ENCODE assay signal across 1 cellular context in genomic region chr11:86937193-86937806, GRCh38.
TF ChIP-seq lines count a peak whose summit lies in the region.
"Not testable (repeated sequence)": the region's sequence is repeated elsewhere in the genome, so short reads cannot be mapped to it uniquely, and the experiment has no call there.

No MANE protein-coding gene starts in this region.

TF ChIP-seq in K562, 482 proteins besides CTCF, POLR2A, EP300 and RAD21 (continued from another document and continues in another):
- TF ChIP-seq RREB1 (CRISPR knock-in tag; IDR thresholded peaks at IDR 0.05): peak; percentile 99
- peak; percentile 97 for TF ChIP-seq RNF219 (CRISPR knock-in tag; IDR thresholded peaks at IDR 0.05)
- TF ChIP-seq ZKSCAN3 (CRISPR knock-in tag; IDR thresholded peaks at IDR 0.05): peak; percentile 90
- peak in 1 of 2 experiments; percentile 71; a peak in 2 of 4 replicates for TF ChIP-seq FOXA3 (CRISPR knock-in tag; conservative IDR thresholded peaks at IDR 0.05 in 1 of 2, IDR thresholded peaks at IDR 0.05 in 1 of 2)
- TF ChIP-seq ZNF324 (CRISPR knock-in tag; IDR thresholded peaks at IDR 0.05): peak; percentile 90
- peak; percentile 59 for TF ChIP-seq RFX1 (IDR thresholded peaks at IDR 0.05)
- TF ChIP-seq HINFP (tag; conservative IDR thresholded peaks at IDR 0.05; ENCODE audit: low read depth): peak; percentile 94
- peak; percentile 92 for TF ChIP-seq DIDO1 (tag; IDR thresholded peaks at IDR 0.05; ENCODE audit: low read depth)
- TF ChIP-seq DMBX1 (CRISPR knock-in tag; IDR thresholded peaks at IDR 0.05; ENCODE audit: borderline replicate concordance): peak; percentile 100
- TF ChIP-seq ZNF212 (CRISPR knock-in tag; IDR thresholded peaks at IDR 0.05): peak; percentile 97
- peak; percentile 91 for TF ChIP-seq ZNF57 (CRISPR knock-in tag; IDR thresholded peaks at IDR 0.05)
- 0 out of 2 replicates have a peak, but pooled peaks have one; percentile 62 for TF ChIP-seq ZNF140 (CRISPR knock-in tag; IDR thresholded peaks at IDR 0.05)
- TF ChIP-seq TAF7 (tag; IDR thresholded peaks at IDR 0.05): peak; percentile 90
- TF ChIP-seq CUX1 (CRISPR knock-in tag; IDR thresholded peaks at IDR 0.05): peak; percentile 97
- 0 out of 2 replicates have a peak, but pooled peaks have one; percentile 83 for TF ChIP-seq THAP7 (CRISPR knock-in tag; IDR thresholded peaks at IDR 0.05)
- peak; percentile 95 for TF ChIP-seq BACH1 (tag; IDR thresholded peaks at IDR 0.05)
- TF ChIP-seq ZNF740 (CRISPR knock-in tag; IDR thresholded peaks at IDR 0.05): not testable (repeated sequence)
- peak in 1 of 2 experiments; percentile 99; a peak in 2 of 4 replicates for TF ChIP-seq ZNF740 (tag; IDR thresholded peaks at IDR 0.05)
- peak; percentile 93 for TF ChIP-seq RHOXF2B (CRISPR knock-in tag; conservative IDR thresholded peaks at IDR 0.05)
- peak; percentile 46; the same call in 1 of the 2 replicates for TF ChIP-seq NFRKB (IDR thresholded peaks at IDR 0.05; ENCODE audit: low read depth)
- peak; percentile 98 for TF ChIP-seq ZNF174 (CRISPR knock-in tag; IDR thresholded peaks at IDR 0.05)
- TF ChIP-seq CXXC5 (CRISPR knock-in tag; IDR thresholded peaks at IDR 0.05): peak; percentile 99
- TF ChIP-seq ZBTB12 (CRISPR knock-in tag; IDR thresholded peaks at IDR 0.05): peak; percentile 93
- peak; percentile 82 for TF ChIP-seq GTF2E2 (tag; IDR thresholded peaks at IDR 0.05)
- TF ChIP-seq ZNF766 (CRISPR knock-in tag; conservative IDR thresholded peaks at IDR 0.05): peak; percentile 98
- TF ChIP-seq GTF2A2 (tag; IDR thresholded peaks at IDR 0.05): peak; percentile 98
- TF ChIP-seq KLF1 (tag; IDR thresholded peaks at IDR 0.05): peak; percentile 67; the same call in 1 of the 2 replicates
- peak in 1 of 3 experiments; percentile 10 for TF ChIP-seq YY1 (IDR thresholded peaks at IDR 0.05; ENCODE audit: borderline replicate concordance in 1 of 3, control insufficient read depth in 1 of 3, extremely low read depth in 1 of 3, insufficient read depth in 3 of 3, insufficient read length in 1 of 3, insufficient replicate concordance in 2 of 3, low read depth in 1 of 3, low read length in 2 of 3)
- peak; percentile 98 for TF ChIP-seq ILK (tag; IDR thresholded peaks at IDR 0.05; ENCODE audit: borderline replicate concordance, low read depth)
- TF ChIP-seq ZNF586 (CRISPR knock-in tag; conservative IDR thresholded peaks at IDR 0.05): peak; percentile 95
- peak; percentile 99 for TF ChIP-seq ZNF175 (CRISPR knock-in tag; IDR thresholded peaks at IDR 0.05; ENCODE audit: low read depth)
- TF ChIP-seq HBP1 (CRISPR knock-in tag; IDR thresholded peaks at IDR 0.05): peak; percentile 98
- peak; percentile 99 for TF ChIP-seq SMAD3 (CRISPR knock-in tag; conservative IDR thresholded peaks at IDR 0.05)
- TF ChIP-seq HIVEP1 (CRISPR knock-in tag; IDR thresholded peaks at IDR 0.05): peak; percentile 99
- peak; percentile 98 for TF ChIP-seq ZNF79 (CRISPR knock-in tag; IDR thresholded peaks at IDR 0.05; ENCODE audit: low read depth)
- peak; percentile 96 for TF ChIP-seq NFXL1 (CRISPR knock-in tag; IDR thresholded peaks at IDR 0.05)
- peak; percentile 99 for TF ChIP-seq E2F3 (CRISPR knock-in tag; IDR thresholded peaks at IDR 0.05)
- TF ChIP-seq ZNF76 (CRISPR knock-in tag; IDR thresholded peaks at IDR 0.05; ENCODE audit: borderline replicate concordance): peak; percentile 99
- peak; percentile 72 for TF ChIP-seq POLR2H (tag; IDR thresholded peaks at IDR 0.05; ENCODE audit: low read depth)
- peak; percentile 96 for TF ChIP-seq ID3 (CRISPR knock-in tag; IDR thresholded peaks at IDR 0.05)
- peak; percentile 99 for TF ChIP-seq ID3 (tag; IDR thresholded peaks at IDR 0.05)
- 0 out of 2 replicates have a peak, but pooled peaks have one; percentile 48 for TF ChIP-seq FOSL1 (tag; conservative IDR thresholded peaks at IDR 0.05)
